In the genomic region with DNA sequence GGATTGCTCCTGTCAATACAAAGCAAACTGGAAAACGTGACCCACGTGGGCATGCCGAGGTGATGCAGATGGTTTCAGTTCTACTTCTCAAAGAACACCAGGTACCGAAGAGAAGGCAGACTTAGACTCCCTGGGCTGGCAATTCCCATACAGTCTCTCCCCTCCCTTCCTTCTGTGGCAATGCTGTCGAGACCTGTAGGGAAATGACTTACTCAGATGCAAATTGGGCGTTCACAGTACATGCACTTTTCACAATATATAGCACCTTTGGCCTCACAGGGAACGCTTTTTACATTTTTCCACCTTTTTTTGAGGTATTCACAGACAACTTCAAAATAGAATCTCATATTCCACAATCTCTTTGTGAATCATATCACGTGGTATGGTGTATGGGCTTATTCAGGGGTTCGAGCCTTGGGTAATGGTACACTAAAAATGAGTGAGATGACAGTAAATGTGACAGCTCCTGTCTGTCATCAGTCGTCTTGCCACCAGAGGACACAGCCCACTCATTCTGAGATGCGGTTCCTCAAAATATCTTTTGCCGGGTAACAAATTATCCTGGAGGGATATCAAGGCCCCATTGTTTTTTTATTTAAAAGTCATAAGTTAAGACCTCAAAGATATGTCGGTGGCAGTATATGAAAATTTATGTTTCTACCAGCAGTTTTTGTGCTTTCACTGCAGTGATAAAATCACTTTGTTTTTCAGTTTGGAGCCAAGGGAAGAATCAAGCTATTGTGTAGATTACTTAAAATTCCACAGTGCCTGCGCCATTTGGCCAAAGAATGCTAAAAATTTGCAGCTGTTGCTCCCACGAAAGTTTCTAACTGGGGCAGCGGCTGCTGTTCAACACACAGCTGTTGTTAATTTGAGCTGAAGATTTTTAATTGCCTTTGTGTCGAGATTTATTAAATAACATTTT, we compare ENCODE assay signal across 9 cellular contexts.
DNase-seq lines count a peak whose midpoint lies in the region; TF ChIP-seq lines count a peak whose summit lies in the region.
"Had no signal": no experiment of that assay in that cellular context is flagged by ENCODE, and none has a peak within 500 bp of the region (broad histone marks: within the 10 kb centered on the region; RNA-seq: fewer than 3 reads in every experiment).

No MANE protein-coding gene starts in this region.

- DNase-seq in dorsolateral prefrontal cortex (peak in 7 of 10 donors; percentile 38 to 65 (median 58)), left kidney (ENCODE audit: low read depth, low spot score) (peak; percentile 78), tibial nerve (ENCODE audit: low spot score in 2 of 2) (no peak), NCI-H2227 (lab: John Stamatoyannopoulos, UW; ENCODE audit: unreplicated experiment) (no peak), SHP77 treated with DMSO at 0.1 percent for 48 hours (lab: John Stamatoyannopoulos, UW) (no peak), NCI-H524 (lab: John Stamatoyannopoulos, UW) (no peak)
- DNase-seq in CD8-positive, alpha-beta memory T cell = no peak
- DNase-seq: kidney had no signal

- TF ChIP-seq RAD21 in Ishikawa (IDR thresholded peaks at IDR 0.05; ENCODE audit: low read depth) = no peak

- no peak overlapping the region for H3K4me3 Mint-ChIP-seq in CD8-positive, alpha-beta memory T cell

- peaks cover 5 to 8% of the 10 kb centered on the region in 2 donors for H3K27me3 Mint-ChIP-seq in CD8-positive, alpha-beta memory T cell

- no peak overlapping the region for H3K27ac Mint-ChIP-seq in CD8-positive, alpha-beta memory T cell

- H3K4me3 ChIP-seq in dorsolateral prefrontal cortex = peak overlapping the region in 31 of 59 donors; percentile 1 to 53 (median 23)
- H3K4me3 ChIP-seq in tibial nerve = peak overlapping the region in 1 of 4 donors; percentile 5
- H3K4me3 ChIP-seq in CD8-positive, alpha-beta memory T cell (ENCODE audit: low read length) = no peak overlapping the region

- peaks cover 0 to 40% (median 17%) of the 10 kb centered on the region in 4 donors for H3K4me1 ChIP-seq in tibial nerve
- no peaks in the 10 kb centered on the region for H3K4me1 ChIP-seq in CD8-positive, alpha-beta memory T cell (ENCODE audit: insufficient read depth, low read length)

- no peaks in the 10 kb centered on the region for H3K27me3 ChIP-seq in dorsolateral prefrontal cortex
- H3K27me3 ChIP-seq in tibial nerve = no peaks in the 10 kb centered on the region
- no peaks in the 10 kb centered on the region for H3K27me3 ChIP-seq in CD8-positive, alpha-beta memory T cell (ENCODE audit: insufficient read depth, low read length, poor library complexity, severe bottlenecking)

- peak in 20 of 56 donors; percentile 7 to 41 (median 21) for TF ChIP-seq CTCF in dorsolateral prefrontal cortex (IDR thresholded peaks at IDR 0.05 in 54 of 56, conservative IDR thresholded peaks at IDR 0.05 in 2 of 56; ENCODE audit: low read depth in 1 of 56, partially characterized antibody in 56 of 56)
- TF ChIP-seq CTCF in tibial nerve (IDR thresholded peaks at IDR 0.05) = no peak

- CTCF ChIA-PET in CD8-positive, alpha-beta memory T cell (lab: Charles Lee) = interaction anchor here (1.0 kb wide), 1 partner anchor 19 kb away, joined by 3 read pairs; no protein-coding TSS in a partner anchor

- 32 to 35% methylated on average over 17 of the region's 17 CpGs for WGBS in tibial nerve, 2 donors

- intact Hi-C loops in dorsolateral prefrontal cortex (cut with DNase I) = loop anchor here (2.0 kb wide), 3 partner anchors 119 to 231 kb away; partner anchors contain the start of genes AK5 (in 1 of the 2) and ZZZ3 (in 1 of the 2)

- peaks cover 0 to 12% (median 3%) of the 10 kb centered on the region in 5 donors for H3K9me3 Mint-ChIP-seq in CD8-positive, alpha-beta memory T cell

- TF ChIP-seq EP300 in Ishikawa (IDR thresholded peaks at IDR 0.05; ENCODE audit: borderline replicate concordance) = peak; percentile 82
- peak; percentile 20 to 69 for TF ChIP-seq EP300 in tibial nerve (IDR thresholded peaks at IDR 0.05)

- POLR2A ChIA-PET in CD8-positive, alpha-beta memory T cell (lab: Charles Lee) = no interaction called here

- peak overlapping the region; percentile 80 to 100 (median 97) for H3K27ac ChIP-seq in dorsolateral prefrontal cortex
- peak overlapping the region; percentile 61 to 85 (median 74) for H3K27ac ChIP-seq in tibial nerve
- no peak overlapping the region for H3K27ac ChIP-seq in CD8-positive, alpha-beta memory T cell (ENCODE audit: low read depth, low read length)

- peaks cover 0 to 10% (median 0%) of the 10 kb centered on the region in 4 donors for H3K9me3 ChIP-seq in tibial nerve
- peaks cover 2% of the 10 kb centered on the region for H3K9me3 ChIP-seq in CD8-positive, alpha-beta memory T cell (ENCODE audit: low read length)

- peaks cover 0 to under 1% (median 0%) of the 10 kb centered on the region in 3 donors for H3K36me3 ChIP-seq in tibial nerve
- no peaks in the 10 kb centered on the region for H3K36me3 ChIP-seq in CD8-positive, alpha-beta memory T cell (ENCODE audit: insufficient read depth, low read length)

- no peaks in the 10 kb centered on the region for H3K4me1 Mint-ChIP-seq in CD8-positive, alpha-beta memory T cell

- TF ChIP-seq POLR2A in tibial nerve (IDR thresholded peaks at IDR 0.05) = no peak

- H3K36me3 Mint-ChIP-seq in CD8-positive, alpha-beta memory T cell = peaks cover 0 to 15% (median 0%) of the 10 kb centered on the region in 3 donors

TF ChIP-seq in Ishikawa, 13 proteins besides CTCF, POLR2A, EP300 and RAD21:
- TF ChIP-seq, protein P1, sequence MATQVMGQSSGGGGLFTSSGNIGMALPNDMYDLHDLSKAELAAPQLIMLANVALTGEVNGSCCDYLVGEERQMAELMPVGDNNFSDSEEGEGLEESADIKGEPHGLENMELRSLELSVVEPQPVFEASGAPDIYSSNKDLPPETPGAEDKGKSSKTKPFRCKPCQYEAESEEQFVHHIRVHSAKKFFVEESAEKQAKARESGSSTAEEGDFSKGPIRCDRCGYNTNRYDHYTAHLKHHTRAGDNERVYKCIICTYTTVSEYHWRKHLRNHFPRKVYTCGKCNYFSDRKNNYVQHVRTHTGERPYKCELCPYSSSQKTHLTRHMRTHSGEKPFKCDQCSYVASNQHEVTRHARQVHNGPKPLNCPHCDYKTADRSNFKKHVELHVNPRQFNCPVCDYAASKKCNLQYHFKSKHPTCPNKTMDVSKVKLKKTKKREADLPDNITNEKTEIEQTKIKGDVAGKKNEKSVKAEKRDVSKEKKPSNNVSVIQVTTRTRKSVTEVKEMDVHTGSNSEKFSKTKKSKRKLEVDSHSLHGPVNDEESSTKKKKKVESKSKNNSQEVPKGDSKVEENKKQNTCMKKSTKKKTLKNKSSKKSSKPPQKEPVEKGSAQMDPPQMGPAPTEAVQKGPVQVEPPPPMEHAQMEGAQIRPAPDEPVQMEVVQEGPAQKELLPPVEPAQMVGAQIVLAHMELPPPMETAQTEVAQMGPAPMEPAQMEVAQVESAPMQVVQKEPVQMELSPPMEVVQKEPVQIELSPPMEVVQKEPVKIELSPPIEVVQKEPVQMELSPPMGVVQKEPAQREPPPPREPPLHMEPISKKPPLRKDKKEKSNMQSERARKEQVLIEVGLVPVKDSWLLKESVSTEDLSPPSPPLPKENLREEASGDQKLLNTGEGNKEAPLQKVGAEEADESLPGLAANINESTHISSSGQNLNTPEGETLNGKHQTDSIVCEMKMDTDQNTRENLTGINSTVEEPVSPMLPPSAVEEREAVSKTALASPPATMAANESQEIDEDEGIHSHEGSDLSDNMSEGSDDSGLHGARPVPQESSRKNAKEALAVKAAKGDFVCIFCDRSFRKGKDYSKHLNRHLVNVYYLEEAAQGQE (IDR thresholded peaks at IDR 0.05; ENCODE audit: low read depth) = no peak
- TF ChIP-seq ZBTB7A (IDR thresholded peaks at IDR 0.05; ENCODE audit: low read depth) (no peak), NFIC (IDR thresholded peaks at IDR 0.05) (peak; percentile 72), YY1 (IDR thresholded peaks at IDR 0.05; ENCODE audit: low read depth) (0 out of 2 replicates have a peak, but pooled peaks have one; percentile 47), CREB1 (IDR thresholded peaks at IDR 0.05; ENCODE audit: low read depth) (no peak), TAF1 (IDR thresholded peaks at IDR 0.05; ENCODE audit: low read depth) (no peak), TCF12 (IDR thresholded peaks at IDR 0.05; ENCODE audit: low read depth) (peak; percentile 94), EGR1 (IDR thresholded peaks at IDR 0.05) (no peak), FOXM1 (IDR thresholded peaks at IDR 0.05; ENCODE audit: borderline replicate concordance, low read depth) (peak; percentile 42; the same call in 1 of the 2 replicates), TEAD4 (IDR thresholded peaks at IDR 0.05) (peak; percentile 98), CEBPB (IDR thresholded peaks at IDR 0.05) (0 out of 2 replicates have a peak, but pooled peaks have one; percentile 6)
- TF ChIP-seq, protein P2, sequence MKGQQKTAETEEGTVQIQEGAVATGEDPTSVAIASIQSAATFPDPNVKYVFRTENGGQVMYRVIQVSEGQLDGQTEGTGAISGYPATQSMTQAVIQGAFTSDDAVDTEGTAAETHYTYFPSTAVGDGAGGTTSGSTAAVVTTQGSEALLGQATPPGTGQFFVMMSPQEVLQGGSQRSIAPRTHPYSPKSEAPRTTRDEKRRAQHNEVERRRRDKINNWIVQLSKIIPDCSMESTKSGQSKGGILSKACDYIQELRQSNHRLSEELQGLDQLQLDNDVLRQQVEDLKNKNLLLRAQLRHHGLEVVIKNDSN (IDR thresholded peaks at IDR 0.05) = no peak; the same call in 1 of the 2 replicates
- TF ChIP-seq, protein P3, sequence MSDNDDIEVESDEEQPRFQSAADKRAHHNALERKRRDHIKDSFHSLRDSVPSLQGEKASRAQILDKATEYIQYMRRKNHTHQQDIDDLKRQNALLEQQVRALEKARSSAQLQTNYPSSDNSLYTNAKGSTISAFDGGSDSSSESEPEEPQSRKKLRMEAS (IDR thresholded peaks at IDR 0.05) = no peak

Comparison
In these comparisons a context has a peak if more than half of its experiments do, and no peak if none do; other contexts are left out.
1. DNase-seq: peak in dorsolateral prefrontal cortex (7 of 10) and left kidney (single experiment); none in tibial nerve (0 of 2), CD8-positive, alpha-beta memory T cell (0 of 5), NCI-H2227 (single experiment), SHP77 treated with DMSO at 0.1 percent for 48 hours (single experiment) and NCI-H524 (0 of 2).